Comparison of ENCODE assay signal across 12 cellular contexts in genomic region chr5:131396015-131396414, GRCh38.
A peak's percentile ranks its signal among the peaks of the same experiment; 100 is the strongest.
DNase-seq lines count a peak whose midpoint lies in the region; ATAC-seq lines count a peak whose summit lies in the region.
"Had no signal": no experiment of that assay in that cellular context is flagged by ENCODE, and none has a peak within 500 bp of the region (broad histone marks: within the 10 kb centered on the region; RNA-seq: fewer than 3 reads in every experiment).

No MANE protein-coding gene starts in this region.

- peaks cover 57% of the 10 kb centered on the region for H3K4me1 ChIP-seq in CD8-positive, alpha-beta memory T cell (ENCODE audit: insufficient read depth, low read length)
- H3K4me1 ChIP-seq: SJSA1 had no signal

- H3K27ac Mint-ChIP-seq in CD8-positive, alpha-beta memory T cell, result peak overlapping the region; percentile 80 to 98 (median 96)
- H3K27ac Mint-ChIP-seq in T-helper 17 cell, result peak overlapping the region; percentile 96

- ATAC-seq in GM19035 (IDR thresholded peaks at IDR 0.05; ENCODE audit: unreplicated experiment) (peak; percentile 81), HG02870 (IDR thresholded peaks at IDR 0.05; ENCODE audit: unreplicated experiment) (peak; percentile 88), T-helper 17 cell (no peak)

- no peaks in the 10 kb centered on the region for H3K9me3 ChIP-seq in CD8-positive, alpha-beta memory T cell (ENCODE audit: low read length)
- H3K9me3 ChIP-seq in T-helper 17 cell (ENCODE audit: control insufficient read depth, low read length, poor library complexity, severe bottlenecking), result no peaks in the 10 kb centered on the region
- H3K9me3 ChIP-seq: SJSA1 had no signal

- DNase-seq in CD8-positive, alpha-beta memory T cell, result no peak
- DNase-seq in T-helper 17 cell (no peak), head of caudate nucleus (no peak), caudate nucleus (lab: John Stamatoyannopoulos, UW) (no peak), SKM-1 treated with dmso at 0.1 percent for 144 hours (lab: John Stamatoyannopoulos, UW; ENCODE audit: unreplicated experiment) (no peak), DMS79 (lab: John Stamatoyannopoulos, UW) (no peak)
- DNase-seq: C1 segment of cervical spinal cord, NCI-H1092 treated with DMSO at 0.1 percent for 48 hours had no signal

- peaks cover 70 to 85% (median 77%) of the 10 kb centered on the region in 3 donors for H3K4me1 Mint-ChIP-seq in CD8-positive, alpha-beta memory T cell
- H3K4me1 Mint-ChIP-seq in T-helper 17 cell, result peaks cover 52% of the 10 kb centered on the region

- intact Hi-C loops in head of caudate nucleus (cut with DNase I), result loop anchor here (10.0 kb wide), 1 partner anchor 131 kb away; the partner anchor contains the start of gene CDC42SE2

- H3K9me3 Mint-ChIP-seq in CD8-positive, alpha-beta memory T cell, result peaks cover 3 to 6% (median 4%) of the 10 kb centered on the region in 5 donors

- peaks cover 38% of the 10 kb centered on the region for H3K36me3 ChIP-seq in CD8-positive, alpha-beta memory T cell (ENCODE audit: insufficient read depth, low read length)

- no peak overlapping the region for H3K27ac ChIP-seq in CD8-positive, alpha-beta memory T cell (ENCODE audit: low read depth, low read length)
- H3K27ac ChIP-seq in caudate nucleus (ENCODE audit: low read depth, low read length), result no peak overlapping the region
- H3K27ac ChIP-seq: SJSA1 had no signal

- no peaks in the 10 kb centered on the region for H3K27me3 ChIP-seq in CD8-positive, alpha-beta memory T cell (ENCODE audit: insufficient read depth, low read length, poor library complexity, severe bottlenecking)
- H3K27me3 ChIP-seq: SJSA1 had no signal

- CTCF ChIA-PET in CD8-positive, alpha-beta memory T cell (lab: Charles Lee), result interaction anchor here (0.9 to 1.7 kb wide), 3 partner anchors 10 to 133 kb away, joined by 3 to 4 read pairs (median 3); no protein-coding TSS in a partner anchor

- H3K4me3 ChIP-seq in CD8-positive, alpha-beta memory T cell (ENCODE audit: low read length), result no peak overlapping the region
- H3K4me3 ChIP-seq: lung, SJSA1 had no signal

- peaks cover 29 to 88% (median 58%) of the 10 kb centered on the region in 3 donors for H3K36me3 Mint-ChIP-seq in CD8-positive, alpha-beta memory T cell
- H3K36me3 Mint-ChIP-seq in T-helper 17 cell (ENCODE audit: low read depth), result peaks cover 16% of the 10 kb centered on the region

- peak overlapping the region; percentile 3 to 81 (median 35) for H3K4me3 Mint-ChIP-seq in CD8-positive, alpha-beta memory T cell
- peak overlapping the region; percentile 52 for H3K4me3 Mint-ChIP-seq in T-helper 17 cell

- POLR2A ChIA-PET in CD8-positive, alpha-beta memory T cell (lab: Charles Lee), result interaction anchor here (2.6 kb wide), 1 partner anchor 12 kb away, joined by 7 read pairs; no protein-coding TSS in a partner anchor

- peaks cover 0 to 2% of the 10 kb centered on the region in 2 donors for H3K27me3 Mint-ChIP-seq in CD8-positive, alpha-beta memory T cell
- H3K27me3 Mint-ChIP-seq in T-helper 17 cell, result no peaks in the 10 kb centered on the region
